ENCODE assay signal across 1 cellular context in genomic region chr4:139082750-139083532, GRCh38.
A peak's percentile ranks its signal among the peaks of the same experiment; 100 is the strongest.
TF ChIP-seq lines count a peak whose summit lies in the region.

No MANE protein-coding gene starts in this region.

TF ChIP-seq in GM12878, 131 proteins besides CTCF, POLR2A, EP300 and RAD21 (continued from another document):
- TF ChIP-seq ZNF592 (IDR thresholded peaks at IDR 0.05) (no peak), RB1 (IDR thresholded peaks at IDR 0.05; ENCODE audit: borderline replicate concordance) (peak; percentile 88; the same call in 1 of the 2 replicates), TCF12 (IDR thresholded peaks at IDR 0.05; ENCODE audit: low read depth, low read length) (peak; percentile 72; the same call in 1 of the 2 replicates), RCOR1 (conservative IDR thresholded peaks at IDR 0.05; ENCODE audit: low read depth, low read length) (peak; percentile 86; the same call in 1 of the 2 replicates), E2F8 (IDR thresholded peaks at IDR 0.05; ENCODE audit: low read depth, partially characterized antibody) (peak; percentile 88), SMC3 (IDR thresholded peaks at IDR 0.05; ENCODE audit: borderline replicate concordance, low read length) (no peak), IKZF1 (conservative IDR thresholded peaks at IDR 0.05) (peak; percentile 7; the same call in 1 of the 2 replicates)
